22 cellular contexts compared by ENCODE assay signal in genomic region chr7:96016735-96017134, GRCh38.
"Had no signal": no experiment of that assay in that cellular context is flagged by ENCODE, and none has a peak within 500 bp of the region (broad histone marks: within the 10 kb centered on the region; RNA-seq: fewer than 3 reads in every experiment).

No MANE protein-coding gene starts in this region.

- H3K36me3 Mint-ChIP-seq: naive B cell; stimulated activated memory B cell treated with anti-CD40 and anti-IgM and Interleukin-4, amounts not matched to agents 10 μg/mL and 1 μg/mL and 100 μg/mL, for 72 hours had no signal

- H3K27me3 ChIP-seq: dorsolateral prefrontal cortex, heart left ventricle, right lobe of liver, spleen, tibial artery had no signal

- H3K4me1 ChIP-seq: psoas muscle, right lobe of liver, spleen had no signal

- H3K4me3 Mint-ChIP-seq: naive B cell; nephron progenitor cell; stimulated activated memory B cell treated with anti-CD40 and anti-IgM and Interleukin-4, amounts not matched to agents 10 μg/mL and 1 μg/mL and 100 μg/mL, for 72 hours; stimulated activated naive CD8-positive, alpha-beta T cell treated with anti-CD3 and anti-CD28 coated beads, Interleukin-15, Interleukin-2, amounts not matched to agents 100 ng/mL and 50 ng/mL, for 24 hours had no signal

- H3K27ac ChIP-seq: dorsolateral prefrontal cortex, heart left ventricle, psoas muscle, right lobe of liver, spleen, tibial artery had no signal

- ATAC-seq: heart left ventricle; left colon; left ventricle myocardium superior; psoas muscle; right lobe of liver; stimulated activated memory B cell treated with anti-CD40 and anti-IgM and Interleukin-4, amounts not matched to agents 10 μg/mL and 1 μg/mL and 100 μg/mL, for 72 hours had no signal

- H3K27ac Mint-ChIP-seq: naive B cell; nephron progenitor cell; stimulated activated memory B cell treated with anti-CD40 and anti-IgM and Interleukin-4, amounts not matched to agents 10 μg/mL and 1 μg/mL and 100 μg/mL, for 72 hours; stimulated activated naive CD8-positive, alpha-beta T cell treated with anti-CD3 and anti-CD28 coated beads, Interleukin-15, Interleukin-2, amounts not matched to agents 100 ng/mL and 50 ng/mL, for 24 hours had no signal

- DNase-seq: cortex of kidney; dorsolateral prefrontal cortex; effector CD8-positive, alpha-beta T cell; heart left ventricle; hippocampal formation; left colon; left ventricle myocardium superior; mesenchymal stem cell; midbrain; naive B cell; nephron progenitor cell; psoas muscle; retina; right lobe of liver; spleen; stimulated activated CD4-positive, alpha-beta T cell treated with anti-CD3 and anti-CD28 coated beads, Interleukin-15, amount 100 ng/mL, for 24 hours; stimulated activated CD4-positive, alpha-beta T cell treated with anti-CD3 and anti-CD28 coated beads, Interleukin-1b, Interleukin-23, amount 100 ng/mL, for 48 hours; stimulated activated CD4-positive, alpha-beta T cell treated with anti-CD3 and anti-CD28 coated beads, Interleukin-4, amount 100 ng/mL, for 24 hours; tibial artery had no signal

- H3K9me3 Mint-ChIP-seq: stimulated activated naive CD8-positive, alpha-beta T cell treated with anti-CD3 and anti-CD28 coated beads, Interleukin-15, Interleukin-2, amounts not matched to agents 100 ng/mL and 50 ng/mL, for 24 hours had no signal

- H3K4me1 Mint-ChIP-seq: naive B cell; nephron progenitor cell; stimulated activated memory B cell treated with anti-CD40 and anti-IgM and Interleukin-4, amounts not matched to agents 10 μg/mL and 1 μg/mL and 100 μg/mL, for 72 hours had no signal

- H3K9me3 ChIP-seq: heart left ventricle, psoas muscle, right lobe of liver, spleen, tibial artery had no signal

- H3K4me3 ChIP-seq: dorsolateral prefrontal cortex, heart left ventricle, lung, psoas muscle, right lobe of liver, spleen, tibial artery had no signal

- H3K36me3 ChIP-seq: heart left ventricle, right lobe of liver, spleen, tibial artery had no signal
